Comparison of ENCODE assay signal across 16 cellular contexts in the genomic region with DNA sequence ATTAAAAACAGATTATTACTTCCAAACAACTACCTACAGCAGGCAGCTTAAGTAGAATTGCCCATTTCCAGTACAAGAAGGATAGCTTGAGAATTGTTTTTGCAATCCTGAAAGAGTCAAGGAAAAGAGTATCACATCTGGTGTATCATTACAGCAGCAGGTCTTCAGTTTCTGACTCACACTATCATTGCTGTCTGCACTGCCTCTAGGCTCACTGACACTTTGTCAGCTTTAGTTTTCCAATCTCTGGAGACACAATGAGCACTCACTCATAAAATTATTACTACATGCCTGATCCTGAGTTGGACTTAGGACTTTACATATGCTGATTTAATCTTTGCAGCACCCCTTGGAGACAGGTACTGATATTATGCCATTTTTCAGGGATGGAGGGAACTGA.
"Had no signal": no experiment of that assay in that cellular context is flagged by ENCODE, and none has a peak within 500 bp of the region (broad histone marks: within the 10 kb centered on the region; RNA-seq: fewer than 3 reads in every experiment).

No MANE protein-coding gene starts in this region.

- H3K4me1 ChIP-seq: gastrocnemius medialis, neural progenitor cell, thyroid gland had no signal

- H3K27ac ChIP-seq: gastrocnemius medialis, heart right ventricle, neural progenitor cell, parathyroid adenoma, thyroid gland, WERI-Rb-1 had no signal

- FAIRE-seq: kidney, urothelium cell line had no signal

- DNase-seq: activated CD4-positive, alpha-beta T cell treated with anti-CD3 and anti-CD28 coated beads for 36 hours; activated CD8-positive, alpha-beta memory T cell treated with anti-CD3 and anti-CD28 coated beads, Interleukin-2, amount 50 U/mL, for 48 hours; activated CD8-positive, alpha-beta T cell treated with anti-CD3 and anti-CD28 coated beads for 36 hours; activated naive CD4-positive, alpha-beta T cell; central memory CD4-positive, alpha-beta T cell; erythroblast; gastrocnemius medialis; heart right ventricle; kidney; retina; thyroid gland; WERI-Rb-1 had no signal

- H2AFZ ChIP-seq: neural progenitor cell, parathyroid adenoma had no signal

- H3K9me3 Mint-ChIP-seq: activated CD8-positive, alpha-beta T cell treated with anti-CD3 and anti-CD28 coated beads for 36 hours; dendritic cell treated with granulocyte-macrophage colony-stimulating factor and Interleukin-4, amounts not matched to agents 40 ng/mL and 50 ng/mL, for 4 days had no signal

- H3K27ac Mint-ChIP-seq: activated CD4-positive, alpha-beta T cell treated with anti-CD3 and anti-CD28 coated beads for 36 hours; activated CD8-positive, alpha-beta T cell treated with anti-CD3 and anti-CD28 coated beads for 36 hours; dendritic cell treated with granulocyte-macrophage colony-stimulating factor and Interleukin-4, amounts not matched to agents 40 ng/mL and 50 ng/mL, for 4 days; neural progenitor cell had no signal

- H3K27me3 Mint-ChIP-seq: activated CD8-positive, alpha-beta T cell treated with anti-CD3 and anti-CD28 coated beads for 36 hours; dendritic cell treated with granulocyte-macrophage colony-stimulating factor and Interleukin-4, amounts not matched to agents 40 ng/mL and 50 ng/mL, for 4 days had no signal

- H3K9me3 ChIP-seq: gastrocnemius medialis, heart right ventricle, thyroid gland had no signal

- H3K4me2 ChIP-seq: neural progenitor cell had no signal

- H3K4me3 Mint-ChIP-seq: activated CD4-positive, alpha-beta T cell treated with anti-CD3 and anti-CD28 coated beads for 36 hours; activated CD8-positive, alpha-beta T cell treated with anti-CD3 and anti-CD28 coated beads for 36 hours; dendritic cell treated with granulocyte-macrophage colony-stimulating factor and Interleukin-4, amounts not matched to agents 40 ng/mL and 50 ng/mL, for 4 days; neural progenitor cell had no signal

- H3K36me3 ChIP-seq: gastrocnemius medialis, heart right ventricle, neural progenitor cell, thyroid gland, WERI-Rb-1 had no signal

- H3K9ac ChIP-seq: neural progenitor cell, parathyroid adenoma had no signal

- H3K27me3 ChIP-seq: gastrocnemius medialis, heart right ventricle, neural progenitor cell, thyroid gland had no signal

- H3K36me3 Mint-ChIP-seq: neural progenitor cell had no signal

- H3K4me3 ChIP-seq: gastrocnemius medialis, heart right ventricle, neural progenitor cell, thyroid gland had no signal

- H3K4me1 Mint-ChIP-seq: activated CD4-positive, alpha-beta T cell treated with anti-CD3 and anti-CD28 coated beads for 36 hours; neural progenitor cell had no signal
